Comparison of ENCODE assay signal across 16 cellular contexts in the genomic region with DNA sequence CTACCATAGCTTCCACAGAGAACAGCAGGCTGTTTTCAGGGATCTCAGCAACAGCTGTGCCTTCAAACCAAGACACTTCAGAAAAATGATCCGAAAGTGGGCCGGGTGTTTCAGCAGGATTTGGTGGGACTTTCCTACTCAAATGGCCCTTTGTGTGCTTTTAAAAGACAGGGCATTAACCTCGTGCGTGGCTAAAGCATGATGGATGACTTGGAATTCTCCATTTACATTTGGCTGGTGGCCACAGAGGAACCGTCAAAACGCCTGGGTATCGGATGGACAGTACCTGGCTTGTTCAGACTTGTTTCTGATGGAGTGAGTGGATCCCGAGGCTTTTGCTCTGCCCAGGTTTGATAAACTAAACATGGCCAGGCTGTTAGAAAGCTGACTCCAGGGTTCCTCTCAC. TPM values are rescaled to one million over a fixed set of nuclear protein-coding genes. Genes with fewer than 3 reads are reported as not detected.
DNase-seq lines count a peak whose midpoint lies in the region; ATAC-seq, FAIRE-seq and TF ChIP-seq lines count a peak whose summit lies in the region.
"Had no signal": no experiment of that assay in that cellular context is flagged by ENCODE, and none has a peak within 500 bp of the region (broad histone marks: within the 10 kb centered on the region; RNA-seq: fewer than 3 reads in every experiment).

No MANE protein-coding gene starts in this region.

- H3K27me3 Mint-ChIP-seq in GM23338 (ENCODE audit: insufficient read depth, low read depth, poor library complexity) (no peaks in the 10 kb centered on the region), immature natural killer cell (ENCODE audit: low read depth in 3 of 3) (peaks cover 0 to 5% (median 3%) of the 10 kb centered on the region in 3 donors)

- no peak overlapping the region for H3K9ac ChIP-seq in BLaER1 treated with 17β-estradiol and CSF1 and Interleukin-3, amounts not matched to agents 10 nM and 100 nM
- no peak overlapping the region for H3K9ac ChIP-seq in keratinocyte (ENCODE audit: control insufficient read depth, extremely low read depth, insufficient read depth, low read length)
- H3K9ac ChIP-seq: BLaER1 had no signal

- H3K27ac ChIP-seq in BLaER1 treated with 17β-estradiol and CSF1 and Interleukin-3, amounts not matched to agents 10 nM and 100 nM, result peak overlapping the region in 9 of 11 experiments; percentile 12 to 77 (median 58); a peak in 15 of 22 replicates
- no peak overlapping the region for H3K27ac ChIP-seq in GM23338 (ENCODE audit: low read depth)
- H3K27ac ChIP-seq in keratinocyte (ENCODE audit: control insufficient read depth, insufficient read depth, low read length), result peak overlapping the region; percentile 1
- H3K27ac ChIP-seq: BLaER1, tibial nerve had no signal

- dilution Hi-C loops in keratinocyte (cut with MboI; ENCODE audit: extremely low pct_ligation_motif_present, low sequenced_read_pairs), result no loop called here

- 0 out of 22 replicates have a peak, but pooled peaks cover 0 to 11% (median 0%) of the 10 kb centered on the region in 11 experiments for H3K36me3 ChIP-seq in BLaER1 treated with 17β-estradiol and CSF1 and Interleukin-3, amounts not matched to agents 10 nM and 100 nM
- H3K36me3 ChIP-seq in GM23338 (ENCODE audit: insufficient read depth) (no peaks in the 10 kb centered on the region), keratinocyte (ENCODE audit: control insufficient read depth in 2 of 2, extremely low read depth in 1 of 2, insufficient read depth in 2 of 2, low read length in 2 of 2) (no peaks in the 10 kb centered on the region), H7 (replicated peaks; ENCODE audit: control insufficient read depth, insufficient read depth, low read length) (no peaks in the 10 kb centered on the region)
- H3K36me3 ChIP-seq: BLaER1, tibial nerve had no signal

- no peaks in the 10 kb centered on the region for H4K20me1 ChIP-seq in BLaER1 treated with 17β-estradiol and CSF1 and Interleukin-3, amounts not matched to agents 10 nM and 100 nM
- H4K20me1 ChIP-seq in GM23338 (replicated peaks; ENCODE audit: insufficient read depth), result no peaks in the 10 kb centered on the region
- no peaks in the 10 kb centered on the region for H4K20me1 ChIP-seq in keratinocyte (ENCODE audit: control insufficient read depth, extremely low read depth, insufficient read depth, low read length)
- H4K20me1 ChIP-seq: BLaER1 had no signal

- H3K9me3 ChIP-seq in BLaER1 treated with 17β-estradiol and CSF1 and Interleukin-3, amounts not matched to agents 10 nM and 100 nM (replicated peaks in 1 of 11), result peaks cover 0 to 25% (median 23%) of the 10 kb centered on the region in 11 experiments; a peak in 18 of 22 replicates
- no peaks in the 10 kb centered on the region for H3K9me3 ChIP-seq in keratinocyte (ENCODE audit: control insufficient read depth, low read depth, low read length)
- H3K9me3 ChIP-seq: tibial nerve had no signal

- no peak overlapping the region for H3K4me3 Mint-ChIP-seq in GM23338
- H3K4me3 Mint-ChIP-seq in immature natural killer cell, result no peak overlapping the region
- H3K4me3 Mint-ChIP-seq: activated naive CD8-positive, alpha-beta T cell treated with anti-CD3 and anti-CD28 coated beads, Interleukin-2, amount 10 ng/mL, durations not matched to agents 7 days and 5 days had no signal

- H3K4me1 Mint-ChIP-seq in GM23338, result no peaks in the 10 kb centered on the region
- peaks cover 24 to 50% of the 10 kb centered on the region in 2 donors for H3K4me1 Mint-ChIP-seq in immature natural killer cell

- FAIRE-seq in keratinocyte (lab: Jason Lieb, UNC), result peak; percentile 90

- no peaks in the 10 kb centered on the region for H3K9me2 ChIP-seq in GM23338 (ENCODE audit: insufficient read depth)

- H3K4me3 ChIP-seq in BLaER1 treated with 17β-estradiol and CSF1 and Interleukin-3, amounts not matched to agents 10 nM and 100 nM, result no peak overlapping the region
- H3K4me3 ChIP-seq in GM23338, result no peak overlapping the region
- no peak overlapping the region for H3K4me3 ChIP-seq in keratinocyte (ENCODE audit: control insufficient read depth in 2 of 3, extremely low read depth in 1 of 3, insufficient read depth in 2 of 3, low read depth in 1 of 3, low read length in 3 of 3)
- no peak overlapping the region for H3K4me3 ChIP-seq in H7 (ENCODE audit: insufficient read depth, low read depth, low read length)
- H3K4me3 ChIP-seq: BLaER1, tibial nerve had no signal

- H3K36me3 Mint-ChIP-seq in GM23338 (ENCODE audit: low read depth) (no peaks in the 10 kb centered on the region), immature natural killer cell (no peaks in the 10 kb centered on the region)

- H3K9me3 Mint-ChIP-seq in GM23338 (no peaks in the 10 kb centered on the region), immature natural killer cell (no peaks in the 10 kb centered on the region)
- H3K9me3 Mint-ChIP-seq: activated naive CD8-positive, alpha-beta T cell treated with anti-CD3 and anti-CD28 coated beads, Interleukin-2, amount 10 ng/mL, durations not matched to agents 7 days and 5 days had no signal

- H2AFZ ChIP-seq in GM23338 (peak overlapping the region; percentile 56; the same call in 1 of the 2 replicates), keratinocyte (ENCODE audit: control insufficient read depth, low read length) (peak overlapping the region; percentile 34)

- H3K4me1 ChIP-seq in BLaER1 treated with 17β-estradiol and CSF1 and Interleukin-3, amounts not matched to agents 10 nM and 100 nM, result peaks cover 31 to 63% (median 59%) of the 10 kb centered on the region in 10 experiments
- H3K4me1 ChIP-seq in GM23338 (ENCODE audit: insufficient read depth) (no peaks in the 10 kb centered on the region), keratinocyte (ENCODE audit: control insufficient read depth, extremely low read depth, insufficient read depth, low read length) (peaks cover 30% of the 10 kb centered on the region)
- H3K4me1 ChIP-seq: tibial nerve had no signal

- ATAC-seq in GM23338, result no peak

- H3K79me2 ChIP-seq in GM23338 (replicated peaks; ENCODE audit: insufficient read depth) (no peaks in the 10 kb centered on the region), keratinocyte (ENCODE audit: control insufficient read depth, insufficient read depth, low read length) (no peaks in the 10 kb centered on the region)

- DNase-seq in GM23338 (ENCODE audit: low spot score) (no peak), SHP77 (lab: John Stamatoyannopoulos, UW) (peak; percentile 46 to 71), keratinocyte (ENCODE audit: low read depth, low spot score) (peak; percentile 17), H7 (no peak), immature natural killer cell (no peak)
- no peak for DNase-seq in activated effector memory CD4-positive, alpha-beta T cell treated with Interleukin-2 at 50 U/mL for 16 hours
- no peak for DNase-seq in stimulated activated CD4-positive, alpha-beta T cell treated with anti-CD3 and anti-CD28 coated beads, Interleukin-2, amount 100 ng/mL, for 48 hours
- DNase-seq: activated naive CD8-positive, alpha-beta T cell treated with anti-CD3 and anti-CD28 coated beads, Interleukin-2, amount 10 ng/mL, durations not matched to agents 7 days and 5 days; Kasumi-1; SW 1271 had no signal

- H3K27ac Mint-ChIP-seq in GM23338 (no peak overlapping the region), immature natural killer cell (no peak overlapping the region)
- H3K27ac Mint-ChIP-seq: activated naive CD8-positive, alpha-beta T cell treated with anti-CD3 and anti-CD28 coated beads, Interleukin-2, amount 10 ng/mL, durations not matched to agents 7 days and 5 days had no signal

- H3F3A ChIP-seq in GM23338 (replicated peaks; ENCODE audit: low read depth), result no peaks in the 10 kb centered on the region

- H3K27me3 ChIP-seq in BLaER1 treated with 17β-estradiol and CSF1 and Interleukin-3, amounts not matched to agents 10 nM and 100 nM, result no peaks in the 10 kb centered on the region
- H3K27me3 ChIP-seq in GM23338 (ENCODE audit: insufficient read depth) (no peaks in the 10 kb centered on the region), keratinocyte (ENCODE audit: control insufficient read depth, extremely low read depth, insufficient read depth, low read length) (no peaks in the 10 kb centered on the region), H7 (ENCODE audit: control insufficient read depth, insufficient read depth, low read length) (no peaks in the 10 kb centered on the region)
- H3K27me3 ChIP-seq: BLaER1, tibial nerve had no signal

- no peak for TF ChIP-seq CTCF in GM23338 (conservative IDR thresholded peaks at IDR 0.05; ENCODE audit: low read depth in 2 of 2)
- no peak for TF ChIP-seq CTCF in keratinocyte (optimal IDR thresholded peaks at IDR 0.05 in 1 of 3, IDR thresholded peaks at IDR 0.05 in 1 of 3, conservative IDR thresholded peaks at IDR 0.05 in 1 of 3; ENCODE audit: extremely low read depth in 1 of 3, insufficient read depth in 2 of 3, low read length in 3 of 3)

- peak overlapping the region in 7 of 11 experiments; percentile 10 to 80 (median 68); a peak in 12 of 22 replicates for H3K4me2 ChIP-seq in BLaER1 treated with 17β-estradiol and CSF1 and Interleukin-3, amounts not matched to agents 10 nM and 100 nM
- no peak overlapping the region for H3K4me2 ChIP-seq in GM23338
- H3K4me2 ChIP-seq in keratinocyte (ENCODE audit: control insufficient read depth, extremely low read depth, insufficient read depth, low read depth, low read length), result peak overlapping the region; percentile 29
- H3K4me2 ChIP-seq: BLaER1 had no signal

- no peaks in the 10 kb centered on the region for H3K9me1 ChIP-seq in keratinocyte (ENCODE audit: control insufficient read depth, extremely low read depth, insufficient read depth, low read length)

RNA-seq across cellular contexts. Expression of gene ADAM19, which starts 36.5 kb away (rescaled TPM):
- 13.2 and 13.3 TPM in 2 replicates for total RNA-seq in GM23338 (2014; rRNA removed; shearing (Covaris generic))
- polyA plus RNA-seq in GM23338 (2016; fragmentation: Nextera tagmentation; extraction: Ambion mirVana) (9.1 and 10.0 TPM in 2 replicates), keratinocyte (19.7 to 90.3 TPM (median 22.7 TPM) in 3 replicates), immature natural killer cell (under 1 TPM in 2 of 3 donors, not detected in 1; 0.03 to 0.10 TPM)
- 0.69 TPM for polyA plus RNA-seq in keratinocyte (2011; ENCODE audit: low read depth)
- polyA plus RNA-seq in keratinocyte (2011; cell fraction: cytosol; rRNA removed), result 21.5 and 21.6 TPM in 2 replicates
- 75.2 and 76.0 TPM in 2 replicates for polyA plus RNA-seq in keratinocyte (2011; cell fraction: nucleus; rRNA removed)
- 1.6 and 86.3 TPM in 2 replicates for polyA plus RNA-seq in keratinocyte (2012; ENCODE audit: low replicate concordance)
- 57.3 to 181 TPM (median 60.5 TPM) in 3 replicates for polyA minus RNA-seq in keratinocyte
- 75.0 TPM for polyA minus RNA-seq in keratinocyte (2011; cell fraction: cytosol; rRNA and poly(A)+ RNA removed)
- polyA minus RNA-seq in keratinocyte (2011; cell fraction: nucleus; rRNA and poly(A)+ RNA removed), result 94.0 and 124 TPM in 2 replicates
- 37.7 and 53.1 TPM in 2 replicates for total RNA-seq in H7 (2014; rRNA removed; shearing (Covaris generic))

RNA-seq across cellular contexts. Expression of gene SOX30, which starts 40.2 kb away (rescaled TPM):
- 1.3 and 1.4 TPM in 2 replicates for total RNA-seq in GM23338 (2014; rRNA removed; shearing (Covaris generic))
- polyA plus RNA-seq in GM23338 (2016; fragmentation: Nextera tagmentation; extraction: Ambion mirVana) (0.43 and 0.47 TPM in 2 replicates), keratinocyte (0.03 to 0.06 TPM (median 0.05 TPM) in 3 replicates), immature natural killer cell (under 1 TPM; 0.07 to 0.35 (median 0.11) TPM)
- not detected for polyA plus RNA-seq in keratinocyte (2011; ENCODE audit: low read depth)
- 0.04 and 0.09 TPM in 2 replicates for polyA plus RNA-seq in keratinocyte (2011; cell fraction: cytosol; rRNA removed)
- polyA plus RNA-seq in keratinocyte (2011; cell fraction: nucleus; rRNA removed), result 0.11 and 0.18 TPM in 2 replicates
- 0.08 and 0.37 TPM in 2 replicates for polyA plus RNA-seq in keratinocyte (2012; ENCODE audit: low replicate concordance)
- polyA minus RNA-seq in keratinocyte, result 0.20 TPM in 1 of 3 replicates, not detected in the others
- not detected for polyA minus RNA-seq in keratinocyte (2011; cell fraction: cytosol; rRNA and poly(A)+ RNA removed)
- not detected in 2 replicates for polyA minus RNA-seq in keratinocyte (2011; cell fraction: nucleus; rRNA and poly(A)+ RNA removed)
- total RNA-seq in H7 (2014; rRNA removed; shearing (Covaris generic)), result 0.04 and 0.42 TPM in 2 replicates
- total RNA-seq: dermis microvascular lymphatic vessel endothelial cell, pulmonary artery endothelial cell had no signal

RNA-seq across cellular contexts. Expression of gene C5orf52, which starts 59.3 kb away (rescaled TPM):
- not detected in 2 replicates for total RNA-seq in GM23338 (2014; rRNA removed; shearing (Covaris generic))
- polyA plus RNA-seq in GM23338 (2016; fragmentation: Nextera tagmentation; extraction: Ambion mirVana), result not detected in 2 replicates
- not detected in 3 replicates for polyA plus RNA-seq in keratinocyte
- polyA plus RNA-seq in keratinocyte (2011; ENCODE audit: low read depth), result not detected
- not detected in 2 replicates for polyA plus RNA-seq in keratinocyte (2011; cell fraction: cytosol; rRNA removed)
- not detected in 2 replicates for polyA plus RNA-seq in keratinocyte (2011; cell fraction: nucleus; rRNA removed)
- polyA plus RNA-seq in keratinocyte (2012; ENCODE audit: low replicate concordance), result not detected in 2 replicates
- polyA minus RNA-seq in keratinocyte, result not detected in 3 replicates
- polyA minus RNA-seq in keratinocyte (2011; cell fraction: cytosol; rRNA and poly(A)+ RNA removed), result not detected
- polyA minus RNA-seq in keratinocyte (2011; cell fraction: nucleus; rRNA and poly(A)+ RNA removed), result not detected in 2 replicates
- total RNA-seq in H7 (2014; rRNA removed; shearing (Covaris generic)), result not detected in 2 replicates
- polyA plus RNA-seq in immature natural killer cell, result not detected
- total RNA-seq: activated naive CD8-positive, alpha-beta T cell treated with anti-CD3 and anti-CD28 coated beads, Interleukin-2, amount 10 ng/mL, durations not matched to agents 7 days and 5 days; dermis microvascular lymphatic vessel endothelial cell; liver; pulmonary artery endothelial cell; tibial nerve had no signal
- polyA plus RNA-seq: liver had no signal

Comparison
In these comparisons a context has a peak if more than half of its experiments do, and no peak if none do; other contexts are left out.
1. DNase-seq: peak in SHP77 (2 of 2) and keratinocyte (single experiment); none in GM23338 (single experiment), H7 (single experiment), activated effector memory CD4-positive, alpha-beta T cell treated with Interleukin-2 at 50 U/mL for 16 hours (single experiment), stimulated activated CD4-positive, alpha-beta T cell treated with anti-CD3 and anti-CD28 coated beads, Interleukin-2, amount 100 ng/mL, for 48 hours (0 of 2) and immature natural killer cell (0 of 3).